Comparison of ENCODE assay signal across 16 cellular contexts in the genomic region with DNA sequence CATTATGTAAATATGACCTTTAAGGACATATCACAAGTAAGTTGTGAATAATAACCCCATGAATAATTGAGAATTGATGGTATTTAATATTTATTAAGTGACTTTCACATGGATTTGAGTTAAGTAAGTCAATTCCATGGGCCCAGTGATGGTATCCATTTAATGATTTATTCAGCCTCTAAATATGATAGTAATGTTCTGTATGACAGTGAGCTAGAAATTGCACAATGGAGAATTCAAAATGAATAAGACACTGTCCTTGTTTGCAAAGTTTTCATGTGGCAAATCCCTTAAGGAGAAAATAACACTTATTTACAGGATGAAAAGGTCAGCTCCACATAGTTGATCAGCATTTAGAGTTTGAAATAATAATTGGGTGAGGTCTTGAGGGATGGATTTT.
DNase-seq lines count a peak whose midpoint lies in the region; ATAC-seq, FAIRE-seq and TF ChIP-seq lines count a peak whose summit lies in the region.
"Had no signal": no experiment of that assay in that cellular context is flagged by ENCODE, and none has a peak within 500 bp of the region (broad histone marks: within the 10 kb centered on the region; RNA-seq: fewer than 3 reads in every experiment).

No MANE protein-coding gene starts in this region.

- no peaks in the 10 kb centered on the region for H3K27me3 ChIP-seq in tibial nerve
- H3K27me3 ChIP-seq: BLaER1 treated with 17β-estradiol and CSF1 and Interleukin-3, amounts not matched to agents 10 nM and 100 nM had no signal

- no peak for TF ChIP-seq EP300 in tibial nerve (IDR thresholded peaks at IDR 0.05)

- peak; percentile 47 for DNase-seq in HCEC 1CT
- DNase-seq in chondrocyte (ENCODE audit: low spot score): no peak
- DNase-seq in foreskin melanocyte: peak; percentile 88
- DNase-seq in tibial nerve (ENCODE audit: low spot score in 2 of 2): no peak
- DNase-seq in activated naive CD4-positive, alpha-beta T cell (lab: John Stamatoyannopoulos, UW): no peak
- DNase-seq in GM19239 (ENCODE audit: insufficient read length, low spot score): no peak
- DNase-seq: ACHN; Calu3; CD4-positive, CD25-positive, alpha-beta regulatory T cell; DMS 273 treated with DMSO at 0.1 percent for 48 hours; GOT3; H9 had no signal

- H3K4me3 Mint-ChIP-seq in chondrocyte (ENCODE audit: unreplicated experiment): no peak overlapping the region
- H3K4me3 Mint-ChIP-seq: CD4-positive, CD25-positive, alpha-beta regulatory T cell; H9 had no signal

- TF ChIP-seq POLR2A in tibial nerve (IDR thresholded peaks at IDR 0.05): no peak

- no peak for TF ChIP-seq CTCF in chondrocyte (IDR thresholded peaks at IDR 0.05)
- TF ChIP-seq CTCF in tibial nerve (IDR thresholded peaks at IDR 0.05): no peak

- H3K4me3 ChIP-seq in tibial nerve: no peak overlapping the region
- H3K4me3 ChIP-seq: BLaER1 treated with 17β-estradiol and CSF1 and Interleukin-3, amounts not matched to agents 10 nM and 100 nM had no signal

- H3K36me3 Mint-ChIP-seq in chondrocyte (ENCODE audit: low read depth): no peaks in the 10 kb centered on the region
- H3K36me3 Mint-ChIP-seq: CD4-positive, CD25-positive, alpha-beta regulatory T cell had no signal

- peaks cover 0 to 4% (median 2%) of the 10 kb centered on the region in 4 donors for H3K4me1 ChIP-seq in tibial nerve
- H3K4me1 ChIP-seq: BLaER1 treated with 17β-estradiol and CSF1 and Interleukin-3, amounts not matched to agents 10 nM and 100 nM had no signal

- no peaks in the 10 kb centered on the region for H3K27me3 Mint-ChIP-seq in chondrocyte (ENCODE audit: low read depth)
- H3K27me3 Mint-ChIP-seq: CD4-positive, CD25-positive, alpha-beta regulatory T cell had no signal

- no peak for FAIRE-seq in GM19239 (lab: Jason Lieb, UNC)
- FAIRE-seq: HepG2, HTR-8/SVneo had no signal

- H3K36me3 ChIP-seq in tibial nerve: no peaks in the 10 kb centered on the region
- H3K36me3 ChIP-seq: BLaER1 treated with 17β-estradiol and CSF1 and Interleukin-3, amounts not matched to agents 10 nM and 100 nM had no signal

- H3K27ac Mint-ChIP-seq in chondrocyte (ENCODE audit: unreplicated experiment): peak overlapping the region; percentile 14
- H3K27ac Mint-ChIP-seq: CD4-positive, CD25-positive, alpha-beta regulatory T cell had no signal

- H3K9me3 ChIP-seq in tibial nerve: no peaks in the 10 kb centered on the region
- H3K9me3 ChIP-seq: BLaER1 treated with 17β-estradiol and CSF1 and Interleukin-3, amounts not matched to agents 10 nM and 100 nM had no signal

- peak overlapping the region in 3 of 4 donors; percentile 26 to 43 (median 31) for H3K27ac ChIP-seq in tibial nerve
- H3K27ac ChIP-seq: BLaER1 treated with 17β-estradiol and CSF1 and Interleukin-3, amounts not matched to agents 10 nM and 100 nM had no signal

- no peaks in the 10 kb centered on the region for H3K9me3 Mint-ChIP-seq in chondrocyte (ENCODE audit: low read depth)
- H3K9me3 Mint-ChIP-seq: H9 had no signal

- ATAC-seq in HG03460 (IDR thresholded peaks at IDR 0.05; ENCODE audit: unreplicated experiment): no peak
- ATAC-seq: HepG2 had no signal

- H3K4me1 Mint-ChIP-seq in chondrocyte (ENCODE audit: low read depth): peaks cover 4% of the 10 kb centered on the region

Comparison
In these comparisons a context has a peak if more than half of its experiments do, and no peak if none do; other contexts are left out.
1. DNase-seq: peak in HCEC 1CT (single experiment) and foreskin melanocyte (single experiment); none in chondrocyte (single experiment), tibial nerve (0 of 2), activated naive CD4-positive, alpha-beta T cell (0 of 4) and GM19239 (single experiment).